35 cellular contexts compared by ENCODE assay signal in genomic region chr17:33285413-33285812, GRCh38. TPM values are rescaled to one million over a fixed set of nuclear protein-coding genes. Genes with fewer than 3 reads are reported as not detected.
"Had no signal": no experiment of that assay in that cellular context is flagged by ENCODE, and none has a peak within 500 bp of the region (broad histone marks: within the 10 kb centered on the region; RNA-seq: fewer than 3 reads in every experiment).

No MANE protein-coding gene starts in this region.

- ATAC-seq: heart right ventricle; left lobe of liver; naive thymus-derived CD8-positive, alpha-beta T cell; psoas muscle; stimulated activated effector memory CD8-positive, alpha-beta T cell treated with anti-CD3 and anti-CD28 coated beads, Interleukin-12 subunit alpha, Interleukin-12 subunit beta, amount 100 ng/mL, for 72 hours had no signal

- H3K36me3 Mint-ChIP-seq: mesothelial cell of epicardium; naive thymus-derived CD8-positive, alpha-beta T cell; stimulated activated effector memory CD8-positive, alpha-beta T cell treated with anti-CD3 and anti-CD28 coated beads, Interleukin-12 subunit alpha, Interleukin-12 subunit beta, amount 100 ng/mL, for 72 hours had no signal

- H3K4me3 ChIP-seq: coronary artery, esophagus squamous epithelium, heart right ventricle, lung, psoas muscle, sigmoid colon, stomach, thyroid gland, vagina had no signal

- H3K9me3 Mint-ChIP-seq: mesothelial cell of epicardium; naive thymus-derived CD8-positive, alpha-beta T cell; nephron progenitor cell; stimulated activated effector memory CD8-positive, alpha-beta T cell treated with anti-CD3 and anti-CD28 coated beads, Interleukin-12 subunit alpha, Interleukin-12 subunit beta, amount 100 ng/mL, for 72 hours had no signal

- H3K9me3 ChIP-seq: esophagus squamous epithelium, heart right ventricle, psoas muscle, sigmoid colon, stomach, thyroid gland, vagina had no signal

- H3K27ac ChIP-seq: coronary artery, esophagus squamous epithelium, heart right ventricle, psoas muscle, sigmoid colon, thyroid gland, vagina had no signal

- H3K4me3 Mint-ChIP-seq: mesothelial cell of epicardium; naive thymus-derived CD8-positive, alpha-beta T cell; nephron progenitor cell; stimulated activated effector memory CD8-positive, alpha-beta T cell treated with anti-CD3 and anti-CD28 coated beads, Interleukin-12 subunit alpha, Interleukin-12 subunit beta, amount 100 ng/mL, for 72 hours had no signal

- H3K27ac Mint-ChIP-seq: mesothelial cell of epicardium; naive thymus-derived CD8-positive, alpha-beta T cell; nephron progenitor cell; stimulated activated effector memory CD8-positive, alpha-beta T cell treated with anti-CD3 and anti-CD28 coated beads, Interleukin-12 subunit alpha, Interleukin-12 subunit beta, amount 100 ng/mL, for 72 hours had no signal

- DNase-seq: dermis blood vessel endothelial cell; effector memory CD4-positive, alpha-beta T cell; erythroblast; esophagus squamous epithelium; foreskin melanocyte; glutamatergic neuron; heart right ventricle; hippocampal formation; kidney glomerular epithelial cell; mesenchymal stem cell; naive thymus-derived CD8-positive, alpha-beta T cell; nephron progenitor cell; nucleus accumbens; psoas muscle; right cardiac atrium; sigmoid colon; stimulated activated CD4-positive, alpha-beta T cell treated with anti-CD3 and anti-CD28 coated beads, Interleukin-2, amount 100 ng/mL, for 24 hours; stimulated activated CD4-positive, alpha-beta T cell treated with anti-CD3 and anti-CD28 coated beads, Interleukin-4, amount 100 ng/mL, for 24 hours; stimulated activated naive CD4-positive, alpha-beta T cell treated with Interleukin-2 at 50 U/mL for 16 hours; stomach; thyroid gland; trophoblast cell had no signal

- H3K4me1 ChIP-seq: psoas muscle had no signal

- FAIRE-seq: endothelial cell of umbilical vein, islet of Langerhans had no signal

- H3K4me1 Mint-ChIP-seq: stimulated activated effector memory CD8-positive, alpha-beta T cell treated with anti-CD3 and anti-CD28 coated beads, Interleukin-12 subunit alpha, Interleukin-12 subunit beta, amount 100 ng/mL, for 72 hours had no signal

- H3K36me3 ChIP-seq: esophagus squamous epithelium, heart right ventricle, sigmoid colon, stomach, thyroid gland, vagina had no signal

- H3K27me3 ChIP-seq: thyroid gland, vagina had no signal

RNA-seq across cellular contexts. Expression of gene ASIC2, which starts 7.7 kb away (rescaled TPM):
- total RNA-seq: endothelial cell of umbilical vein; heart right ventricle; left lobe of liver; naive thymus-derived CD8-positive, alpha-beta T cell; osteocyte; psoas muscle; right cardiac atrium; skeletal muscle tissue; subcutaneous adipose tissue; thyroid gland; ureter; vagina had no signal
- polyA plus RNA-seq: endothelial cell of umbilical vein; heart right ventricle; liver; naive thymus-derived CD8-positive, alpha-beta T cell; right cardiac atrium had no signal
